In the genomic region with DNA sequence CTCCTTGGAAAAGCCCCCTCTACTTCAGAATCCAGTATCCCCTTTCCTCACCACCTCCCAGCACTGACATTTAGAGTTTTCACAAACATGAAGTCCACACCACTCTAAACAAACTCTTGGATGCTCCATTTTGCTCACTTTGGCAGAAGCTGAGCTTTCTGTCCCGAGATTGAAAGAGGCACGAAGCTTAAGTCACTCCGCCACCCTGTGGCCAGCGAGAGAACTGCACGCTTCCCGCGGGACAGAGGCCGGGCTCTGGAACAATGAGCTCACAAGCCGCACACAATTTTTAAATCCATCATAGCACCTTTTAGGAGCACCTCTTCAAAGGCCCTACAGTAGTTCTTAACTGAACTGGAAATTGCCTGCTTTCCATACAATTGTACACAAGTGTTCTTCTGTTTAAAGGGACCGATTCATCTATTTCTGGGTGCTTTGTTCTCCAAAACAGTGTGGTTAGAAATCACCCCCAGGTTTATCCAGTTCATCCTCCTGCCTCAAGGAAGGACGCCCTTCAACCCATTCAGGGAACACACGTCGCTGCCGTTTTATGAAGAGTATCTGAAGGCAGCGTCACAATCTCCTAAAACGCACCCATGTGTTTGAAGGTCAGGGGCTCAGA, we compare ENCODE assay signal across 8 cellular contexts.
DNase-seq lines count a peak whose midpoint lies in the region; ATAC-seq and TF ChIP-seq lines count a peak whose summit lies in the region.

No MANE protein-coding gene starts in this region.

- H3K4me1 ChIP-seq in heart left ventricle, result peaks cover 0 to 9% (median 3%) of the 10 kb centered on the region in 12 donors
- no peaks in the 10 kb centered on the region for H3K4me1 ChIP-seq in psoas muscle
- H3K4me1 ChIP-seq in vagina, result no peaks in the 10 kb centered on the region

- no peaks in the 10 kb centered on the region for H4K20me1 ChIP-seq in SU-DHL-6 (ENCODE audit: low read depth, low read length)

- no peak overlapping the region for H3K9ac ChIP-seq in SU-DHL-6 (ENCODE audit: low read length)

- no peak for TF ChIP-seq POLR2A in heart left ventricle (IDR thresholded peaks at IDR 0.05)
- no peak for TF ChIP-seq POLR2A in vagina (IDR thresholded peaks at IDR 0.05)

- H3K4me2 ChIP-seq in SU-DHL-6 (ENCODE audit: low read depth, low read length, poor library complexity, severe bottlenecking), result no peak overlapping the region

- no peaks in the 10 kb centered on the region for H3K36me3 Mint-ChIP-seq in activated naive CD8-positive, alpha-beta T cell treated with anti-CD3 and anti-CD28 coated beads for 36 hours

- H3K27ac ChIP-seq in SU-DHL-6 (ENCODE audit: low read depth, low read length) (no peak overlapping the region), heart left ventricle (no peak overlapping the region), psoas muscle (no peak overlapping the region), vagina (no peak overlapping the region)

- H3K4me3 Mint-ChIP-seq in activated naive CD8-positive, alpha-beta T cell treated with anti-CD3 and anti-CD28 coated beads for 36 hours, result no peak overlapping the region

- TF ChIP-seq CTCF in SU-DHL-6 (IDR thresholded peaks at IDR 0.05; ENCODE audit: insufficient read depth, low read length, poor library complexity, severe bottlenecking) (peak; percentile 88), heart left ventricle (IDR thresholded peaks at IDR 0.05) (peak in 11 of 12 donors; percentile 91 to 98 (median 96)), psoas muscle (IDR thresholded peaks at IDR 0.05) (peak; percentile 99), vagina (IDR thresholded peaks at IDR 0.05) (peak; percentile 70 to 85 (median 80))

- 24 to 29% (median 27%) methylated on average over 16 of the region's 16 CpGs for WGBS in heart left ventricle, 4 donors
- 28 to 30% (median 28%) methylated on average over 16 of the region's 16 CpGs for WGBS in psoas muscle, 3 donors

- H2AFZ ChIP-seq in SU-DHL-6 (ENCODE audit: low read depth, low read length, severe bottlenecking), result no peak overlapping the region

- intact Hi-C loops in heart left ventricle (cut with DNase I), result loop anchor here (2.0 to 10.0 kb wide), 18 partner anchors 637 to 1479 kb away; no protein-coding TSS in a partner anchor
- intact Hi-C loops in psoas muscle (cut with DNase I), result loop anchor here (2.0 to 10.0 kb wide), 5 partner anchors 131 to 1319 kb away; no protein-coding TSS in a partner anchor
- intact Hi-C loops in vagina (cut with DNase I), result loop anchor here (10.0 kb wide), 1 partner anchor 1249 kb away; no protein-coding TSS in a partner anchor

- H3F3A ChIP-seq in SU-DHL-6 (ENCODE audit: insufficient read depth), result no peaks in the 10 kb centered on the region

- H3K4me3 ChIP-seq in SU-DHL-6 (ENCODE audit: insufficient read depth, low read length, poor library complexity, severe bottlenecking) (no peak overlapping the region), heart left ventricle (no peak overlapping the region), psoas muscle (no peak overlapping the region), vagina (no peak overlapping the region)

- H3K9me3 Mint-ChIP-seq in activated naive CD8-positive, alpha-beta T cell treated with anti-CD3 and anti-CD28 coated beads for 36 hours, result no peaks in the 10 kb centered on the region

- peak; percentile 71 for ATAC-seq in GM19452 (IDR thresholded peaks at IDR 0.05; ENCODE audit: unreplicated experiment)
- ATAC-seq in heart left ventricle, result peak in 3 of 4 donors; percentile 75 to 84 (median 80)
- peak; percentile 76 to 91 (median 84) for ATAC-seq in psoas muscle

- H3K9me3 ChIP-seq in SU-DHL-6 (ENCODE audit: insufficient read depth, low read length) (no peaks in the 10 kb centered on the region), heart left ventricle (no peaks in the 10 kb centered on the region), psoas muscle (no peaks in the 10 kb centered on the region), vagina (no peaks in the 10 kb centered on the region)

- DNase-seq in Ammon's horn (ENCODE audit: low spot score) (peak; percentile 86), NCI-H1105 (lab: John Stamatoyannopoulos, UW) (peak; percentile 77), heart left ventricle (peak; percentile 72 to 88 (median 79)), psoas muscle (peak; percentile 82 to 89), vagina (ENCODE audit: extremely low spot score in 2 of 2) (no peak)
- DNase-seq in activated naive CD8-positive, alpha-beta T cell treated with anti-CD3 and anti-CD28 coated beads for 36 hours, result peak; percentile 63

- H3K27me3 ChIP-seq in SU-DHL-6 (ENCODE audit: low read length), result no peaks in the 10 kb centered on the region
- no peaks in the 10 kb centered on the region for H3K27me3 ChIP-seq in heart left ventricle
- no peaks in the 10 kb centered on the region for H3K27me3 ChIP-seq in psoas muscle (ENCODE audit: insufficient read depth in 3 of 3, low read length in 2 of 3)
- no peaks in the 10 kb centered on the region for H3K27me3 ChIP-seq in vagina

- H3K9me2 ChIP-seq in SU-DHL-6 (replicated peaks; ENCODE audit: insufficient read depth, low read length), result no peaks in the 10 kb centered on the region

- H3K79me2 ChIP-seq in SU-DHL-6 (ENCODE audit: insufficient read depth, low read length), result no peaks in the 10 kb centered on the region

- H3K36me3 ChIP-seq in SU-DHL-6 (ENCODE audit: low read length) (no peaks in the 10 kb centered on the region), heart left ventricle (no peaks in the 10 kb centered on the region), psoas muscle (ENCODE audit: insufficient read depth in 1 of 2, low read depth in 1 of 2) (no peaks in the 10 kb centered on the region), vagina (no peaks in the 10 kb centered on the region)

- no peak overlapping the region for H3K27ac Mint-ChIP-seq in activated naive CD8-positive, alpha-beta T cell treated with anti-CD3 and anti-CD28 coated beads for 36 hours

- H3K27me3 Mint-ChIP-seq in activated naive CD8-positive, alpha-beta T cell treated with anti-CD3 and anti-CD28 coated beads for 36 hours, result peaks cover 39% of the 10 kb centered on the region

- peaks cover 2% of the 10 kb centered on the region for H3K4me1 Mint-ChIP-seq in activated naive CD8-positive, alpha-beta T cell treated with anti-CD3 and anti-CD28 coated beads for 36 hours

Comparison
In these comparisons a context has a peak if more than half of its experiments do, and no peak if none do; other contexts are left out.
1. DNase-seq: peak in Ammon's horn (single experiment), NCI-H1105 (single experiment), activated naive CD8-positive, alpha-beta T cell treated with anti-CD3 and anti-CD28 coated beads for 36 hours (single experiment), heart left ventricle (5 of 5) and psoas muscle (2 of 2); none in vagina (0 of 2).
2. Peak in every context shown above with its lines, with median percentiles within 50 percentile points of each other: ATAC-seq and CTCF ChIP-seq.